22 cellular contexts compared by ENCODE assay signal in the genomic region with DNA sequence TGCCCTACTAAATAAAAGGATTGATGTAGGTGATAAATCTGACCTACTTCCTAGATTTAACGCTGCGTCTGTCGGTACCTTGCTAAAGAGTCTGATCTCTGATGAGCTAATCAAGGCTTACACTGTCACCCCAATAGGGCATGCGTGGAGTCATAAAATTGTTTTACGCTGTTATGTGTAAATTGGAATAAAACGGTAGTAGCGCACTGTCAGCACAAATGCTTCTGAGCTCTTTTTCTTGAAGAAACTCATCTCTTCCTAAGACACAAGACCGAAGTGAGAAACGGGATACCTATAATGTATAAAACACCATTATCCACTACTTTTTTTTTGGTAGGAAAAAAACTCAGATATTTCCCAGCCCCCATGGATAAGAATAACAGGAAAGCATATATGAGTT.
DNase-seq lines count a peak whose midpoint lies in the region; ATAC-seq, FAIRE-seq and TF ChIP-seq lines count a peak whose summit lies in the region.
"Had no signal": no experiment of that assay in that cellular context is flagged by ENCODE, and none has a peak within 500 bp of the region (broad histone marks: within the 10 kb centered on the region; RNA-seq: fewer than 3 reads in every experiment).

No MANE protein-coding gene starts in this region.

- TF ChIP-seq POLR2A in A549 (IDR thresholded peaks at IDR 0.05; ENCODE audit: low read length) (no peak), H1 (IDR thresholded peaks at IDR 0.05; ENCODE audit: control extremely low read depth in 1 of 2, low read depth in 2 of 2, low read length in 2 of 2) (no peak), spleen (IDR thresholded peaks at IDR 0.05) (no peak)

- H3K9me3 ChIP-seq in A549 = no peaks in the 10 kb centered on the region; the same call in 2 of the 3 replicates
- no peaks in the 10 kb centered on the region for H3K9me3 ChIP-seq in H1 (ENCODE audit: insufficient read depth in 2 of 2, low read depth in 1 of 2, low read length in 1 of 2)
- H3K9me3 ChIP-seq in spleen = peaks cover 0 to 10% (median 6%) of the 10 kb centered on the region in 8 donors
- H3K9me3 ChIP-seq: BLaER1 treated with 17β-estradiol and CSF1 and Interleukin-3, amounts not matched to agents 10 nM and 100 nM; Caco-2 had no signal

- H3K27me3 ChIP-seq in GM23338 (ENCODE audit: insufficient read depth) (no peaks in the 10 kb centered on the region), H1 (replicated peaks in 1 of 4; ENCODE audit: control insufficient read depth in 3 of 4, extremely low read depth in 1 of 4, insufficient read depth in 3 of 4, low read length in 3 of 4) (no peaks in the 10 kb centered on the region), spleen (replicated peaks in 1 of 7) (no peaks in the 10 kb centered on the region)
- H3K27me3 ChIP-seq: BLaER1 treated with 17β-estradiol and CSF1 and Interleukin-3, amounts not matched to agents 10 nM and 100 nM had no signal

- H2AK5ac ChIP-seq in H1 (ENCODE audit: low read depth, low read length) = no peak overlapping the region

- no peak for TF ChIP-seq CTCF in A549 (IDR thresholded peaks at IDR 0.05)
- TF ChIP-seq CTCF in GM23338 (conservative IDR thresholded peaks at IDR 0.05; ENCODE audit: low read depth in 2 of 2) = no peak
- TF ChIP-seq CTCF in H1 (IDR thresholded peaks at IDR 0.05; ENCODE audit: control extremely low read depth in 1 of 3, insufficient read depth in 1 of 3, low read depth in 1 of 3, low read length in 3 of 3) = no peak
- no peak for TF ChIP-seq CTCF in spleen (IDR thresholded peaks at IDR 0.05 in 8 of 11, conservative IDR thresholded peaks at IDR 0.05 in 3 of 11)

- H3K36me3 ChIP-seq in GM23338 (ENCODE audit: insufficient read depth) (no peaks in the 10 kb centered on the region), H1 (ENCODE audit: control insufficient read depth in 2 of 4, insufficient read depth in 4 of 4, low read length in 3 of 4) (no peaks in the 10 kb centered on the region), spleen (no peaks in the 10 kb centered on the region)
- H3K36me3 ChIP-seq: BLaER1 treated with 17β-estradiol and CSF1 and Interleukin-3, amounts not matched to agents 10 nM and 100 nM had no signal

- H3K79me2 ChIP-seq in GM23338 (replicated peaks; ENCODE audit: insufficient read depth) (no peaks in the 10 kb centered on the region), H1 (ENCODE audit: control insufficient read depth in 1 of 2, insufficient read depth in 2 of 2, low read length in 2 of 2) (no peaks in the 10 kb centered on the region)

- no peaks in the 10 kb centered on the region for H3K27me3 Mint-ChIP-seq in GM23338 (ENCODE audit: insufficient read depth, low read depth, poor library complexity)
- H3K27me3 Mint-ChIP-seq: B cell; CD4-positive, alpha-beta T cell had no signal

- H3K4me2 ChIP-seq in A549 = no peak overlapping the region
- H3K4me2 ChIP-seq in GM23338 = no peak overlapping the region
- no peak overlapping the region for H3K4me2 ChIP-seq in H1 (ENCODE audit: insufficient read depth in 1 of 2, low read depth in 2 of 2, low read length in 2 of 2)
- H3K4me2 ChIP-seq: BLaER1 treated with 17β-estradiol and CSF1 and Interleukin-3, amounts not matched to agents 10 nM and 100 nM had no signal

- no peaks in the 10 kb centered on the region for H4K20me1 ChIP-seq in GM23338 (replicated peaks; ENCODE audit: insufficient read depth)
- no peaks in the 10 kb centered on the region for H4K20me1 ChIP-seq in H1 (replicated peaks in 1 of 2; ENCODE audit: control insufficient read depth in 1 of 2, insufficient read depth in 2 of 2, low read length in 2 of 2)
- H4K20me1 ChIP-seq: BLaER1 treated with 17β-estradiol and CSF1 and Interleukin-3, amounts not matched to agents 10 nM and 100 nM had no signal

- H4K91ac ChIP-seq in H1 (replicated peaks; ENCODE audit: insufficient read length, low read length) = no peak overlapping the region

- ATAC-seq in A549 = no peak
- ATAC-seq in GM23338 = no peak
- no peak for ATAC-seq in HG02981 (IDR thresholded peaks at IDR 0.05; ENCODE audit: unreplicated experiment)
- ATAC-seq: CD8-positive, alpha-beta T cell had no signal

- H3K4me3 Mint-ChIP-seq in GM23338 = no peak overlapping the region
- H3K4me3 Mint-ChIP-seq: B cell; CD4-positive, alpha-beta T cell; CD8-positive, alpha-beta T cell had no signal

- no peak overlapping the region for H3K56ac ChIP-seq in H1 (replicated peaks; ENCODE audit: insufficient read length, low read depth, low read length)

- no peak overlapping the region for H2BK20ac ChIP-seq in H1 (ENCODE audit: low read length)

- no peak overlapping the region for H2BK15ac ChIP-seq in H1 (ENCODE audit: low read length)

- H3F3A ChIP-seq in GM23338 (replicated peaks; ENCODE audit: low read depth) = no peaks in the 10 kb centered on the region

- intact Hi-C loops in spleen (cut with DNase I; ENCODE audit: low total_unique reads) = no loop called here

- no peak overlapping the region for H3K4ac ChIP-seq in H1 (replicated peaks; ENCODE audit: insufficient read length, low read depth, low read length)

- H3K27ac Mint-ChIP-seq in GM23338 = no peak overlapping the region
- H3K27ac Mint-ChIP-seq: B cell; CD4-positive, alpha-beta T cell; CD8-positive, alpha-beta T cell had no signal

- no peak overlapping the region for H3K23ac ChIP-seq in H1 (ENCODE audit: insufficient read length)

- H2BK120ac ChIP-seq in H1 (replicated peaks; ENCODE audit: low read depth, low read length) = no peak overlapping the region

- no peak overlapping the region for H3K27ac ChIP-seq in A549
- no peak overlapping the region for H3K27ac ChIP-seq in GM23338 (ENCODE audit: low read depth)
- H3K27ac ChIP-seq in H1 (ENCODE audit: low read depth, low read length) = no peak overlapping the region
- H3K27ac ChIP-seq in spleen = no peak overlapping the region
- H3K27ac ChIP-seq: BLaER1 treated with 17β-estradiol and CSF1 and Interleukin-3, amounts not matched to agents 10 nM and 100 nM; C4-2B had no signal

- H2BK5ac ChIP-seq in H1 (ENCODE audit: low read depth, low read length) = no peak overlapping the region

- H4K5ac ChIP-seq in H1 (ENCODE audit: insufficient read length, low read depth, low read length) = no peak overlapping the region

- H3K9me2 ChIP-seq in GM23338 (ENCODE audit: insufficient read depth) = peaks cover 6% of the 10 kb centered on the region; the same call in 1 of the 2 replicates

- no peaks in the 10 kb centered on the region for H3K23me2 ChIP-seq in H1 (ENCODE audit: low read depth, low read length)

- no peak overlapping the region for H2AFZ ChIP-seq in GM23338
- no peak overlapping the region for H2AFZ ChIP-seq in H1 (ENCODE audit: low read length)

- FAIRE-seq in A549 (lab: Jason Lieb, UNC) = no peak
- FAIRE-seq in H1 (lab: Jason Lieb, UNC) = no peak
- FAIRE-seq: A204.1, D721Med, G401.6, GM12891, GM19239 had no signal

- DNase-seq in A549 (ENCODE audit: low read depth in 1 of 2, low spot score in 1 of 2) (no peak), GM23338 (ENCODE audit: low spot score) (peak; percentile 1), H1 (ENCODE audit: low read depth in 1 of 2, low spot score in 2 of 2) (no peak), NCI-H146 (lab: John Stamatoyannopoulos, UW) (no peak), spleen (no peak)
- DNase-seq: 8988T; AML-193; Caco-2; Calu3; CD4-positive, alpha-beta T cell; CD8-positive, alpha-beta T cell; DMS79 treated with DMSO at 0.1 percent for 48 hours; GF-D8 had no signal

- POLR2A ChIA-PET in A549 (lab: Yijun Ruan, JAX) = no interaction called here
- POLR2A ChIA-PET in H1 (lab: Charles Lee; ENCODE audit: partially characterized antibody) = interaction anchor here (0.6 kb wide), 1 partner anchor 14 kb away, joined by 5 read pairs; no protein-coding TSS in a partner anchor

- CTCF ChIA-PET in A549 (lab: Yijun Ruan, JAX) (no interaction called here), H1 (lab: Charles Lee; ENCODE audit: partially characterized antibody) (no interaction called here)

- H2BK12ac ChIP-seq in H1 (ENCODE audit: low read depth, low read length) = no peak overlapping the region

- H3K4me1 ChIP-seq in A549 (no peaks in the 10 kb centered on the region), GM23338 (ENCODE audit: insufficient read depth) (no peaks in the 10 kb centered on the region), H1 (replicated peaks in 1 of 4; ENCODE audit: control insufficient read depth in 3 of 4, insufficient read depth in 4 of 4, low read length in 3 of 4) (no peaks in the 10 kb centered on the region), spleen (no peaks in the 10 kb centered on the region)
- H3K4me1 ChIP-seq: BLaER1 treated with 17β-estradiol and CSF1 and Interleukin-3, amounts not matched to agents 10 nM and 100 nM; Caco-2 had no signal

- WGBS in A549 (ENCODE audit: missing lambda C conversion rate) = 58% methylated on average over 9 of the region's 9 CpGs
- 90% methylated on average over 9 of the region's 9 CpGs; no CpG with 5 or more reads in 1 of the 2 experiments for WGBS in H1 (ENCODE audit: extremely low coverage in 1 of 2, insufficient coverage in 1 of 2, insufficient read length in 1 of 2, insufficient replicate concordance in 2 of 2, low coverage in 1 of 2, low lambda C conversion rate in 2 of 2, missing lambda C conversion rate in 1 of 2), 2 experiments
- 86 to 89% (median 87%) methylated on average over 9 of the region's 9 CpGs for WGBS in spleen, 5 donors

- H3K18ac ChIP-seq in H1 (ENCODE audit: extremely low read depth, low read length) = no peak overlapping the region

- TF ChIP-seq EP300 in A549 (IDR thresholded peaks at IDR 0.05) = no peak
- TF ChIP-seq EP300 in H1 (IDR thresholded peaks at IDR 0.05; ENCODE audit: borderline replicate concordance in 1 of 2, low read depth in 2 of 2, low read length in 2 of 2) = no peak

- H3K79me1 ChIP-seq in H1 (ENCODE audit: low read depth, low read length) = no peaks in the 10 kb centered on the region

- no peaks in the 10 kb centered on the region for H3K36me3 Mint-ChIP-seq in GM23338 (ENCODE audit: low read depth)
- H3K36me3 Mint-ChIP-seq: CD8-positive, alpha-beta T cell had no signal

- H3K4me3 ChIP-seq in A549 (no peak overlapping the region), GM23338 (no peak overlapping the region), H1 (ENCODE audit: extremely low read depth in 1 of 4, insufficient read depth in 2 of 4, low read depth in 3 of 4, low read length in 4 of 4) (no peak overlapping the region), spleen (no peak overlapping the region)
- H3K4me3 ChIP-seq: BLaER1 treated with 17β-estradiol and CSF1 and Interleukin-3, amounts not matched to agents 10 nM and 100 nM had no signal

- H3K9ac ChIP-seq in H1 (replicated peaks in 1 of 4; ENCODE audit: extremely low read depth in 1 of 4, low read depth in 3 of 4, low read length in 3 of 4) = no peak overlapping the region
- H3K9ac ChIP-seq: BLaER1 treated with 17β-estradiol and CSF1 and Interleukin-3, amounts not matched to agents 10 nM and 100 nM had no signal

- TF ChIP-seq RAD21 in A549 (conservative IDR thresholded peaks at IDR 0.05 in 1 of 2, IDR thresholded peaks at IDR 0.05 in 1 of 2) (no peak), H1 (IDR thresholded peaks at IDR 0.05 in 1 of 2, conservative IDR thresholded peaks at IDR 0.05 in 1 of 2; ENCODE audit: low read depth in 2 of 2, low read length in 2 of 2) (no peak)

- H3K14ac ChIP-seq in H1 (ENCODE audit: insufficient read length) = no peak overlapping the region

- H3K9me3 Mint-ChIP-seq in GM23338 = no peaks in the 10 kb centered on the region

- H4K8ac ChIP-seq in H1 (ENCODE audit: extremely low read depth, insufficient read depth, low read length) = no peak overlapping the region

- H3K4me1 Mint-ChIP-seq in GM23338 = peaks cover 5% of the 10 kb centered on the region; the same call in 2 of the 3 replicates
- H3K4me1 Mint-ChIP-seq: B cell had no signal
